ENCODE assay signal across 8 cellular contexts in the genomic region with DNA sequence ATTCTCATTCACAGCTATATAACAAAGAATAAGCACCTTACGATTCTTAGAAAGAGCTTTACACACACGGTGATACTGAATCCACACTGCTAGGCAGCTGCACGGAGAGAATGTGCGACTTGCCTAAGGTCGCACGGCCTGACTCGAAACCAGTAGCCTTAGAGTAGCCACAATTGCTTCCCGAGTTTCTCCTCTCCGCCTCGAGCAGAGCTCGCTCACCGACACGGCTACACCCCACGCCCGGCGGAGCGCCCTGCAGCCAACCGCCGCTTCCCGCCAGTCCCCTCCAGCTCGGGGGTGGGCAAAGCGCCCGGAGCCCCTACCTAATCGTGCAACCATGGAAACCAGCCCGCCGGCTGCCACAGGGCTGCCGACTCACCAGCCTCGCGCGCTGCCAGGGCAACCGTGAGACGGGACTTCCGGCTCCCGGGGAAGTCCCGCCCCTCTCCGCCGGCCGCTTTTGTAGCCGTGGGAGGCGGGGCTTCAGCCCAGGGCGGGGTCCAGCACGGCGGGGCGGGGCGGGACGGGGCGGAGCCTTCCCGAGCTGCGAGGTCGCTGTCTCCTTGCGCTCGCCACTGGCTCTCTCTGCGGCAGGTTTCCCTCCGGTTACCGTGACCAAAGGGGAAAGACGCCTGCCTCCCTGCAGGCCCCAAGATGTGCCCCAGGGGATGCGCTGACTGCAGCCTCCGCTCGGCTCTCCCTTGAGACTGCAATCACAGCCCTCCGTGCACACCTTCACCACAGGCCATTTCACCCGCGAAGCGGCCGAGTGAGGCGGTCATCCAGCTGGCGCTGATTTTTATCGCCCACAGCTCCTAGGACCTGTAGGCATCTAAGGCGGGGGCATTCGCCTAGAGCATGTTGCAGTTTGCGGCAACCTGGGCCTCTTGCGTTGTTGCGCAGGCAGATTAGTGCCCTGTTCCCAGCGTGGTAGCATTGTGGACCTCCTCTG. TPM values are rescaled to one million over a fixed set of nuclear protein-coding genes. Genes with fewer than 3 reads are reported as not detected.
DNase-seq lines count a peak whose midpoint lies in the region; ATAC-seq and TF ChIP-seq lines count a peak whose summit lies in the region.

No MANE protein-coding gene starts in this region.

- TF ChIP-seq EP300 in tibial nerve (IDR thresholded peaks at IDR 0.05), result peak; percentile 68 to 75

- 1 to 15% (median 3%) methylated on average over 19 to 73 of the region's 73 CpGs for WGBS in adrenal gland, 4 donors
- WGBS in heart left ventricle, 4 donors, result 1 to 12% (median 3%) methylated on average over 29 to 73 of the region's 73 CpGs
- WGBS in tibial nerve, 2 donors, result 5 to 6% methylated on average over 32 to 50 of the region's 73 CpGs

- H3K27ac ChIP-seq in adrenal gland (peak overlapping the region; percentile 74 to 92 (median 82)), heart left ventricle (peak overlapping the region; percentile 71 to 95 (median 88)), tibial nerve (peak overlapping the region; percentile 44 to 89 (median 82))

- peaks cover 0 to 20% of the 10 kb centered on the region in 2 donors for H3K36me3 ChIP-seq in adrenal gland (replicated peaks in 1 of 2)
- peaks cover 0 to 34% (median 18%) of the 10 kb centered on the region in 9 donors for H3K36me3 ChIP-seq in heart left ventricle
- peaks cover 0 to 27% (median 0%) of the 10 kb centered on the region in 3 donors for H3K36me3 ChIP-seq in tibial nerve

- no peak for TF ChIP-seq CTCF in adrenal gland (IDR thresholded peaks at IDR 0.05)
- TF ChIP-seq CTCF in heart left ventricle (IDR thresholded peaks at IDR 0.05), result no peak
- no peak for TF ChIP-seq CTCF in tibial nerve (IDR thresholded peaks at IDR 0.05)

- no peaks in the 10 kb centered on the region for H3K27me3 ChIP-seq in adrenal gland
- no peaks in the 10 kb centered on the region for H3K27me3 ChIP-seq in heart left ventricle
- no peaks in the 10 kb centered on the region for H3K27me3 ChIP-seq in tibial nerve

- H3K4me1 ChIP-seq in adrenal gland (replicated peaks in 1 of 2) (peaks cover 22 to 32% of the 10 kb centered on the region in 2 donors), heart left ventricle (peaks cover 0 to 61% (median 34%) of the 10 kb centered on the region in 12 donors), tibial nerve (peaks cover 0 to 49% (median 31%) of the 10 kb centered on the region in 4 donors)

- DNase-seq in NCI-H146 (lab: John Stamatoyannopoulos, UW) (peak; percentile 98), T follicular helper cell (ENCODE audit: low read depth) (peak; percentile 94), adrenal gland (peak; percentile 95 to 98 (median 96)), heart left ventricle (peak; percentile 94 to 98 (median 96)), pons (ENCODE audit: low spot score) (peak; percentile 90), tibial nerve (ENCODE audit: low spot score in 2 of 2) (peak; percentile 91)

- intact Hi-C loops in adrenal gland (cut with DNase I) (no loop called here), heart left ventricle (cut with DNase I) (loop anchor here in 2 of 10 donors (2.0 to 5.0 kb wide), 3 partner anchors 23 to 39 kb away; a partner anchor contains a TSS)

- peak; percentile 76 for ATAC-seq in HG02759 (IDR thresholded peaks at IDR 0.05; ENCODE audit: unreplicated experiment)
- ATAC-seq in heart left ventricle, result peak; percentile 65 to 90 (median 86)

- TF ChIP-seq POLR2A in adrenal gland (IDR thresholded peaks at IDR 0.05) (peak; percentile 66 to 75), heart left ventricle (IDR thresholded peaks at IDR 0.05) (peak in 1 of 2 donors; percentile 60), tibial nerve (IDR thresholded peaks at IDR 0.05) (peak in 1 of 2 donors; percentile 47)

- peak overlapping the region; percentile 68 for H3K4me3 ChIP-seq in GM08714 (ENCODE audit: low read length)
- peak overlapping the region; percentile 25 to 69 (median 42) for H3K4me3 ChIP-seq in adrenal gland
- H3K4me3 ChIP-seq in heart left ventricle, result peak overlapping the region; percentile 63 to 89 (median 78)
- H3K4me3 ChIP-seq in tibial nerve, result peak overlapping the region; percentile 66 to 86 (median 78)

- no peaks in the 10 kb centered on the region for H3K9me3 ChIP-seq in adrenal gland (replicated peaks in 1 of 3)
- H3K9me3 ChIP-seq in heart left ventricle, result no peaks in the 10 kb centered on the region
- no peaks in the 10 kb centered on the region for H3K9me3 ChIP-seq in tibial nerve

RNA-seq across cellular contexts. Expression of a gene that starts 1.1 kb away (rescaled TPM):
- 100 to 1,000 TPM in 5 of 8 donors, 10 to 100 TPM in 3; 77.6 to 185 (median 105) TPM for total RNA-seq in adrenal gland
- 100 to 1,000 TPM; 134 to 653 (median 440) TPM for polyA plus RNA-seq in adrenal gland
- 10 to 100 TPM; 13.3 to 30.1 (median 20.0) TPM for total RNA-seq in heart left ventricle
- 10 to 100 TPM; 23.1 to 39.4 TPM for polyA plus RNA-seq in heart left ventricle
- 100 to 1,000 TPM in 2 of 4 donors, 10 to 100 TPM in 2; 58.8 to 149 (median 93.2) TPM for total RNA-seq in tibial nerve

RNA-seq across cellular contexts. Expression of a gene that starts 1.3 kb away (rescaled TPM):
- 1 to 10 TPM in 2 of 8 donors, under 1 TPM in 4, not detected in 2; 0.39 to 3.2 (median 0.94) TPM for total RNA-seq in adrenal gland
- polyA plus RNA-seq in adrenal gland, result 10 to 100 TPM in 1 of 3 donors, 1 to 10 TPM in 2; 4.1 to 15.7 (median 6.4) TPM
- total RNA-seq in heart left ventricle, result under 1 TPM in 4 of 9 donors, not detected in 5; 0.27 to 0.55 (median 0.32) TPM
- under 1 TPM in 1 of 2 donors, not detected in 1; 0.14 TPM for polyA plus RNA-seq in heart left ventricle
- 1 to 10 TPM in 1 of 4 donors, under 1 TPM in 1, not detected in 2; 0.63 to 2.6 TPM for total RNA-seq in tibial nerve

RNA-seq across cellular contexts. Expression of a gene that starts 16.8 kb away (rescaled TPM):
- 10 to 100 TPM in 6 of 8 donors, 1 to 10 TPM in 2; 6.5 to 29.9 (median 14.7) TPM for total RNA-seq in adrenal gland
- 1 to 10 TPM; 5.7 to 9.3 (median 6.4) TPM for polyA plus RNA-seq in adrenal gland
- total RNA-seq in heart left ventricle, result 1 to 10 TPM in 8 of 9 donors, under 1 TPM in 1; 0.63 to 8.6 (median 2.7) TPM
- polyA plus RNA-seq in heart left ventricle, result 1 to 10 TPM; 1.3 to 1.9 TPM
- 10 to 100 TPM; 44.6 to 64.8 (median 48.4) TPM for total RNA-seq in tibial nerve

RNA-seq across cellular contexts. Expression of a gene that starts 21.1 kb away (rescaled TPM):
- total RNA-seq in adrenal gland (10 to 100 TPM; 10.3 to 34.5 (median 20.2) TPM), heart left ventricle (10 to 100 TPM in 8 of 9 donors, 1 to 10 TPM in 1; 9.6 to 39.5 (median 32.6) TPM), tibial nerve (10 to 100 TPM; 24.7 to 34.8 (median 28.6) TPM)
- polyA plus RNA-seq in adrenal gland (10 to 100 TPM; 23.8 to 40.2 (median 38.1) TPM), heart left ventricle (10 to 100 TPM; 32.7 to 35.2 TPM)

RNA-seq across cellular contexts. Expression of a gene that starts 22.1 kb away (rescaled TPM):
- total RNA-seq in adrenal gland (10 to 100 TPM; 10.7 to 32.6 (median 24.2) TPM), heart left ventricle (10 to 100 TPM in 7 of 9 donors, 1 to 10 TPM in 2; 7.4 to 23.5 (median 12.1) TPM), tibial nerve (10 to 100 TPM; 20.1 to 37.1 (median 23.6) TPM)
- polyA plus RNA-seq in adrenal gland (10 to 100 TPM; 36.7 to 93.9 (median 46.3) TPM), heart left ventricle (10 to 100 TPM; 13.9 to 20.0 TPM)

Comparison
In these comparisons a context has a peak if more than half of its experiments do, and no peak if none do; other contexts are left out.
1. Peak in every context shown above with its lines: DNase-seq, ATAC-seq, H3K4me3 ChIP-seq and H3K27ac ChIP-seq.